In genomic region chr1:161487483-161487827, GRCh38 we compare ENCODE assay signal across 11 cellular contexts. TPM values are rescaled to one million over a fixed set of nuclear protein-coding genes. Genes with fewer than 3 reads are reported as not detected.
DNase-seq lines count a peak whose midpoint lies in the region; ATAC-seq, FAIRE-seq and TF ChIP-seq lines count a peak whose summit lies in the region.
"Had no signal": no experiment of that assay in that cellular context is flagged by ENCODE, and none has a peak within 500 bp of the region (broad histone marks: within the 10 kb centered on the region; RNA-seq: fewer than 3 reads in every experiment).

No MANE protein-coding gene starts in this region.

- peaks cover 3% of the 10 kb centered on the region; the same call in 2 of the 3 replicates for H3K4me1 Mint-ChIP-seq in GM23338
- H3K4me1 Mint-ChIP-seq in activated T-cell treated with anti-CD3 and anti-CD28 coated beads, Interleukin-2, amount 50 U/mL, for 72 hours (ENCODE audit: low read depth): peaks cover 21% of the 10 kb centered on the region

- peak overlapping the region; percentile 61; the same call in 1 of the 2 replicates for H2AFZ ChIP-seq in GM23338

- no peak overlapping the region for H3K4me3 Mint-ChIP-seq in GM23338
- H3K4me3 Mint-ChIP-seq in activated T-cell treated with anti-CD3 and anti-CD28 coated beads, Interleukin-2, amount 50 U/mL, for 72 hours: no peak overlapping the region
- H3K4me3 Mint-ChIP-seq: T-helper 2 cell treated with Interferon-gamma antibody and Interleukin-4, amounts not matched to agents 5 μg/mL and 100 μg/mL, for 36 hours had no signal

- H3K36me3 Mint-ChIP-seq in GM23338 (ENCODE audit: low read depth): no peaks in the 10 kb centered on the region
- H3K36me3 Mint-ChIP-seq in activated T-cell treated with anti-CD3 and anti-CD28 coated beads, Interleukin-2, amount 50 U/mL, for 72 hours (ENCODE audit: insufficient read depth in 2 of 2): no peaks in the 10 kb centered on the region

- H3K27me3 ChIP-seq in GM23338 (ENCODE audit: insufficient read depth) (no peaks in the 10 kb centered on the region), gastrocnemius medialis (peaks cover 9 to 31% (median 10%) of the 10 kb centered on the region in 3 donors)

- no peaks in the 10 kb centered on the region for H3K9me2 ChIP-seq in GM23338 (ENCODE audit: insufficient read depth)

- H3K27me3 Mint-ChIP-seq in GM23338 (ENCODE audit: insufficient read depth, low read depth, poor library complexity): peaks cover 3% of the 10 kb centered on the region
- H3K27me3 Mint-ChIP-seq in activated T-cell treated with anti-CD3 and anti-CD28 coated beads, Interleukin-2, amount 50 U/mL, for 72 hours (ENCODE audit: low read depth): peaks cover 38% of the 10 kb centered on the region

- H3K9me3 ChIP-seq in gastrocnemius medialis: no peaks in the 10 kb centered on the region
- H3K9me3 ChIP-seq: neutrophil had no signal

- H3K4me1 ChIP-seq in GM23338 (ENCODE audit: insufficient read depth) (0 out of 2 replicates have a peak, but pooled peaks cover 6% of the 10 kb centered on the region), gastrocnemius medialis (no peaks in the 10 kb centered on the region)

- no peaks in the 10 kb centered on the region for H4K20me1 ChIP-seq in GM23338 (replicated peaks; ENCODE audit: insufficient read depth)

- no peak overlapping the region; the same call in 1 of the 2 replicates for H3K4me2 ChIP-seq in GM23338

- H3K79me2 ChIP-seq in GM23338 (replicated peaks; ENCODE audit: insufficient read depth): no peaks in the 10 kb centered on the region

- no peak for TF ChIP-seq CTCF in GM23338 (conservative IDR thresholded peaks at IDR 0.05; ENCODE audit: low read depth in 2 of 2)
- TF ChIP-seq CTCF in fibroblast of pulmonary artery (IDR thresholded peaks at IDR 0.05; ENCODE audit: low read length, missing control alignments): no peak
- no peak for TF ChIP-seq CTCF in gastrocnemius medialis (IDR thresholded peaks at IDR 0.05 in 4 of 5, conservative IDR thresholded peaks at IDR 0.05 in 1 of 5)
- TF ChIP-seq CTCF in D721Med (IDR thresholded peaks at IDR 0.05; ENCODE audit: insufficient read depth, missing control alignments): no peak

- intact Hi-C loops in gastrocnemius medialis (cut with DNase I; ENCODE audit: low total_unique reads): loop anchor here (1.0 kb wide), 1 partner anchor 254 kb away; no protein-coding TSS in a partner anchor

- H3K27ac Mint-ChIP-seq in GM23338: no peak overlapping the region
- no peak overlapping the region for H3K27ac Mint-ChIP-seq in activated T-cell treated with anti-CD3 and anti-CD28 coated beads, Interleukin-2, amount 50 U/mL, for 72 hours
- H3K27ac Mint-ChIP-seq: T-helper 2 cell treated with Interferon-gamma antibody and Interleukin-4, amounts not matched to agents 5 μg/mL and 100 μg/mL, for 36 hours had no signal

- ATAC-seq in GM23338 (peak; percentile 32; the same call in 2 of the 3 replicates), SK-N-SH treated with all-trans-retinoic acid at 6 μM for 48 hours (peak; percentile 38), gastrocnemius medialis (peak in 1 of 2 donors; percentile 21), GM21723 (IDR thresholded peaks at IDR 0.05; ENCODE audit: unreplicated experiment) (no peak)
- ATAC-seq in activated T-cell treated with anti-CD3 and anti-CD28 coated beads, Interleukin-2, amount 50 U/mL, for 72 hours (replicated peaks in 1 of 2): no peak

- H3K36me3 ChIP-seq in GM23338 (ENCODE audit: insufficient read depth) (no peaks in the 10 kb centered on the region), gastrocnemius medialis (no peaks in the 10 kb centered on the region)
- H3K36me3 ChIP-seq: neutrophil had no signal

- TF ChIP-seq POLR2A in gastrocnemius medialis (IDR thresholded peaks at IDR 0.05): no peak

- no peak for FAIRE-seq in D721Med (lab: Jason Lieb, UNC)

- no peak overlapping the region for H3K4me3 ChIP-seq in GM23338
- H3K4me3 ChIP-seq in fibroblast of pulmonary artery (replicated peaks; ENCODE audit: low read depth, low read length): peak overlapping the region; percentile 27
- no peak overlapping the region for H3K4me3 ChIP-seq in gastrocnemius medialis

- in situ Hi-C loops in gastrocnemius medialis (cut with MboI; ENCODE audit: low sequenced_read_pairs in 4 of 4): loop anchor here in 3 of 4 donors (10.0 kb wide), 2 partner anchors 247 to 257 kb away; partner anchors contain the start of gene DUSP12 (in 2 of the 3)

- no peaks in the 10 kb centered on the region for H3F3A ChIP-seq in GM23338 (replicated peaks; ENCODE audit: low read depth)

- H3K9me3 Mint-ChIP-seq in GM23338: no peaks in the 10 kb centered on the region
- H3K9me3 Mint-ChIP-seq in activated T-cell treated with anti-CD3 and anti-CD28 coated beads, Interleukin-2, amount 50 U/mL, for 72 hours: no peaks in the 10 kb centered on the region
- H3K9me3 Mint-ChIP-seq: T-helper 2 cell treated with Interferon-gamma antibody and Interleukin-4, amounts not matched to agents 5 μg/mL and 100 μg/mL, for 36 hours had no signal

- DNase-seq in GM23338 (ENCODE audit: low spot score): no peak
- peak; percentile 75 for DNase-seq in fibroblast of pulmonary artery (ENCODE audit: low read depth)
- peak; percentile 14 to 27 for DNase-seq in gastrocnemius medialis
- DNase-seq in D721Med (ENCODE audit: insufficient read length, low spot score): no peak
- DNase-seq in activated T-cell treated with anti-CD3 and anti-CD28 coated beads, Interleukin-2, amount 50 U/mL, for 72 hours: no peak
- no peak for DNase-seq in NCI-H345 treated with DMSO at 0.1 percent for 48 hours (lab: John Stamatoyannopoulos, UW; ENCODE audit: unreplicated experiment)
- DNase-seq: cortex of kidney had no signal

- no peak overlapping the region for H3K27ac ChIP-seq in GM23338 (ENCODE audit: low read depth)
- H3K27ac ChIP-seq in gastrocnemius medialis: no peak overlapping the region
- H3K27ac ChIP-seq: neutrophil had no signal

TF ChIP-seq in GM23338, 12 proteins besides CTCF, POLR2A, EP300 and RAD21 (continues in another document):
- TF ChIP-seq, protein P1, sequence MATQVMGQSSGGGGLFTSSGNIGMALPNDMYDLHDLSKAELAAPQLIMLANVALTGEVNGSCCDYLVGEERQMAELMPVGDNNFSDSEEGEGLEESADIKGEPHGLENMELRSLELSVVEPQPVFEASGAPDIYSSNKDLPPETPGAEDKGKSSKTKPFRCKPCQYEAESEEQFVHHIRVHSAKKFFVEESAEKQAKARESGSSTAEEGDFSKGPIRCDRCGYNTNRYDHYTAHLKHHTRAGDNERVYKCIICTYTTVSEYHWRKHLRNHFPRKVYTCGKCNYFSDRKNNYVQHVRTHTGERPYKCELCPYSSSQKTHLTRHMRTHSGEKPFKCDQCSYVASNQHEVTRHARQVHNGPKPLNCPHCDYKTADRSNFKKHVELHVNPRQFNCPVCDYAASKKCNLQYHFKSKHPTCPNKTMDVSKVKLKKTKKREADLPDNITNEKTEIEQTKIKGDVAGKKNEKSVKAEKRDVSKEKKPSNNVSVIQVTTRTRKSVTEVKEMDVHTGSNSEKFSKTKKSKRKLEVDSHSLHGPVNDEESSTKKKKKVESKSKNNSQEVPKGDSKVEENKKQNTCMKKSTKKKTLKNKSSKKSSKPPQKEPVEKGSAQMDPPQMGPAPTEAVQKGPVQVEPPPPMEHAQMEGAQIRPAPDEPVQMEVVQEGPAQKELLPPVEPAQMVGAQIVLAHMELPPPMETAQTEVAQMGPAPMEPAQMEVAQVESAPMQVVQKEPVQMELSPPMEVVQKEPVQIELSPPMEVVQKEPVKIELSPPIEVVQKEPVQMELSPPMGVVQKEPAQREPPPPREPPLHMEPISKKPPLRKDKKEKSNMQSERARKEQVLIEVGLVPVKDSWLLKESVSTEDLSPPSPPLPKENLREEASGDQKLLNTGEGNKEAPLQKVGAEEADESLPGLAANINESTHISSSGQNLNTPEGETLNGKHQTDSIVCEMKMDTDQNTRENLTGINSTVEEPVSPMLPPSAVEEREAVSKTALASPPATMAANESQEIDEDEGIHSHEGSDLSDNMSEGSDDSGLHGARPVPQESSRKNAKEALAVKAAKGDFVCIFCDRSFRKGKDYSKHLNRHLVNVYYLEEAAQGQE (IDR thresholded peaks at IDR 0.05; ENCODE audit: unreplicated experiment): no peak
- TF ChIP-seq POLR2AphosphoS5 (IDR thresholded peaks at IDR 0.05; ENCODE audit: low read depth): no peak

TF ChIP-seq in SK-N-SH treated with all-trans-retinoic acid at 6 μM for 48 hours, 23 proteins besides CTCF, POLR2A, EP300 and RAD21:
- no peak for TF ChIP-seq TOX (CRISPR knock-in tag; IDR thresholded peaks at IDR 0.05; ENCODE audit: borderline replicate concordance)
- no peak for TF ChIP-seq ARNTL (CRISPR knock-in tag; IDR thresholded peaks at IDR 0.05; ENCODE audit: borderline replicate concordance, low read depth)
- TF ChIP-seq CSDC2 (CRISPR knock-in tag; IDR thresholded peaks at IDR 0.05): no peak
- no peak for TF ChIP-seq PPARA (CRISPR knock-in tag; IDR thresholded peaks at IDR 0.05; ENCODE audit: borderline replicate concordance)
TF ChIP-seq in SK-N-SH treated with all-trans-retinoic acid at 6 μM for 48 hours: peak in this region for 0.

RNA-seq across cellular contexts. Expression of gene FCGR2A, which starts 17.8 kb away (rescaled TPM):
- 1.3 TPM in 1 of 2 replicates, not detected in the other for total RNA-seq in GM23338 (2014; rRNA removed; shearing (Covaris generic))
- 0.08 and 0.38 TPM in 2 replicates for polyA plus RNA-seq in GM23338 (2016; fragmentation: Nextera tagmentation; extraction: Ambion mirVana)
- 1 to 10 TPM; 5.0 to 9.0 (median 7.2) TPM for total RNA-seq in gastrocnemius medialis
- under 1 TPM; 0.43 to 0.88 TPM for total RNA-seq in activated T-cell treated with anti-CD3 and anti-CD28 coated beads, Interleukin-2, amount 50 U/mL, for 72 hours

RNA-seq across cellular contexts. Expression of gene HSPA6, which starts 36.9 kb away (rescaled TPM):
- total RNA-seq in GM23338 (2014; rRNA removed; shearing (Covaris generic)): not detected in 2 replicates
- polyA plus RNA-seq in GM23338 (2016; fragmentation: Nextera tagmentation; extraction: Ambion mirVana): 0.09 TPM in 1 of 2 replicates, not detected in the other
- total RNA-seq in gastrocnemius medialis: under 1 TPM in 2 of 4 donors, not detected in 2; 0.25 to 0.60 TPM
- total RNA-seq in activated T-cell treated with anti-CD3 and anti-CD28 coated beads, Interleukin-2, amount 50 U/mL, for 72 hours: under 1 TPM; 0.24 to 0.53 TPM

Comparison
In these comparisons a context has a peak if more than half of its experiments do, and no peak if none do; other contexts are left out.
1. ATAC-seq: peak in GM23338 (single experiment) and SK-N-SH treated with all-trans-retinoic acid at 6 μM for 48 hours (single experiment); none in activated T-cell treated with anti-CD3 and anti-CD28 coated beads, Interleukin-2, amount 50 U/mL, for 72 hours (0 of 2) and GM21723 (single experiment).
2. DNase-seq: peak in fibroblast of pulmonary artery (single experiment) and gastrocnemius medialis (2 of 2); none in GM23338 (single experiment), D721Med (single experiment), activated T-cell treated with anti-CD3 and anti-CD28 coated beads, Interleukin-2, amount 50 U/mL, for 72 hours (0 of 2) and NCI-H345 treated with DMSO at 0.1 percent for 48 hours (single experiment).